Comparison of ENCODE assay signal across 24 cellular contexts in the genomic region with DNA sequence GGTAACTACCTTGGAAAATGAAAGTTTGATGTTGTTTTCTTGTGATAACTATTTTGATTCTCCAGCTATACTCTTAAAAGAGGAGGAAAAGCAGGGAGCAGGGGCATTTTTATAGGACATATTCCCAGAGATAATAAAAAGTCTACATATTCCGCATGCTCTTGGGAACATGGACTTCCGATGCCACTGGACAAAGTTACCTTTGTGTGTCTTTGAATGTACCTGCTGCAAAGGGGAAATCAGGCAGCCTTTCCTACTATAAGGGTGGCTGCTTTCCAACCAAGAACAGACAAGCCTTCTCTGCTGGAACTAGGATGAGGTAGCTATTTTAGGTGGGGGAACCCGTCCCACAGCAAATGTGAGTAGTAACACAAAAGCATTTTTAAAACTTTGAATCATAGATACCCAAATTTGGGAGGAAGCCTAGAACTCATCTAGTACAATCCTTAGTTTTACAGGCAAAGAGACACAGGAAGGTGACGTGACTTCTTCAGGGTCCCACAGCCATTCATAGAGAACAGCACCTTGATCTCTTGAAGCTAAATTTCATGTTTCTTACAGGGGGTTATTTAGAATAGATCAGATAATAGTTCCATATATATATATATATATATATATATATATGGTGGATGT.
DNase-seq lines count a peak whose midpoint lies in the region; ATAC-seq, FAIRE-seq and TF ChIP-seq lines count a peak whose summit lies in the region.
"Had no signal": no experiment of that assay in that cellular context is flagged by ENCODE, and none has a peak within 500 bp of the region (broad histone marks: within the 10 kb centered on the region; RNA-seq: fewer than 3 reads in every experiment).

No MANE protein-coding gene starts in this region.

- TF ChIP-seq RAD21 in K562 (CRISPR knock-in tag; conservative IDR thresholded peaks at IDR 0.05 in 1 of 2, IDR thresholded peaks at IDR 0.05 in 1 of 2): no peak

- no peaks in the 10 kb centered on the region for H3K36me3 ChIP-seq in mammary epithelial cell (ENCODE audit: insufficient read depth, low read length)
- no peaks in the 10 kb centered on the region for H3K36me3 ChIP-seq in breast epithelium
- no peaks in the 10 kb centered on the region for H3K36me3 ChIP-seq in OCI-LY3 (replicated peaks; ENCODE audit: low read depth, low read length)
- no peaks in the 10 kb centered on the region for H3K36me3 ChIP-seq in K562 (ENCODE audit: control insufficient read depth, insufficient read depth, low read length)
- H3K36me3 ChIP-seq: heart right ventricle, neural progenitor cell had no signal

- H3K27ac ChIP-seq in mammary epithelial cell (ENCODE audit: insufficient read depth, low read depth, low read length) (peak overlapping the region; percentile 89), breast epithelium (no peak overlapping the region), OCI-LY3 (ENCODE audit: low read length) (peak overlapping the region; percentile 49), K562 (ENCODE audit: extremely low read depth, low read depth, low read length) (no peak overlapping the region)
- H3K27ac ChIP-seq: heart right ventricle, neural progenitor cell, SK-N-MC had no signal

- no peaks in the 10 kb centered on the region for H3K27me3 Mint-ChIP-seq in chondrocyte (ENCODE audit: low read depth)
- H3K27me3 Mint-ChIP-seq: progenitor cell of endocrine pancreas had no signal

- H4K20me1 ChIP-seq in mammary epithelial cell (ENCODE audit: insufficient read depth, low read length): no peaks in the 10 kb centered on the region
- no peaks in the 10 kb centered on the region for H4K20me1 ChIP-seq in OCI-LY3 (ENCODE audit: insufficient read depth, low read length)
- H4K20me1 ChIP-seq in K562 (replicated peaks; ENCODE audit: control insufficient read depth, insufficient read depth, low read length): no peaks in the 10 kb centered on the region

- intact Hi-C loops in mammary epithelial cell (cut with micrococcal nuclease): loop anchor here (5.0 kb wide), 1 partner anchor 79 kb away; no protein-coding TSS in a partner anchor
- intact Hi-C loops in breast epithelium (cut with DNase I; ENCODE audit: low total_unique reads): no loop called here
- intact Hi-C loops in K562 (cut with micrococcal nuclease): no loop called here

- H3K79me2 ChIP-seq in mammary epithelial cell (ENCODE audit: insufficient read depth, low read length): no peaks in the 10 kb centered on the region
- no peaks in the 10 kb centered on the region for H3K79me2 ChIP-seq in OCI-LY3 (ENCODE audit: low read length)
- no peaks in the 10 kb centered on the region for H3K79me2 ChIP-seq in K562 (ENCODE audit: control insufficient read depth, insufficient read depth, low read length)

- H3K36me3 Mint-ChIP-seq in chondrocyte (ENCODE audit: low read depth): no peaks in the 10 kb centered on the region
- H3K36me3 Mint-ChIP-seq: neural progenitor cell, WTC11 had no signal

- no peak for DNase-seq in mammary epithelial cell
- DNase-seq in breast epithelium (ENCODE audit: low spot score in 2 of 2): no peak
- no peak for DNase-seq in K562 (ENCODE audit: extremely low read depth in 1 of 4, low spot score in 3 of 4)
- DNase-seq in GM13976 (ENCODE audit: low spot score): no peak
- no peak for DNase-seq in chondrocyte (ENCODE audit: low spot score)
- no peak for DNase-seq in AML-193 (lab: John Stamatoyannopoulos, UW)
- DNase-seq: activated effector memory CD4-positive, alpha-beta T cell treated with anti-CD3 and anti-CD28 coated beads, Interleukin-2, amount 50 U/mL, for 16 hours; anterior cingulate cortex; dermis blood vessel endothelial cell; GF-D8; heart right ventricle; KBM-7; left ventricle myocardium superior; NCI-H1694; NCI-H2171 treated with DMSO at 0.1 percent for 48 hours; NCI-H526; RPMI8226; T-helper 9 cell had no signal

- FAIRE-seq in K562 (lab: Jason Lieb, UNC): no peak
- FAIRE-seq: urothelium cell line had no signal

- TF ChIP-seq EP300 in K562 (IDR thresholded peaks at IDR 0.05; ENCODE audit: low read length): no peak

- in situ Hi-C loops in mammary epithelial cell (cut with MboI; ENCODE audit: low sequenced_read_pairs in 2 of 2): loop anchor here in 1 of 2 donors (5.0 kb wide), 1 partner anchor 359 kb away; no protein-coding TSS in a partner anchor
- in situ Hi-C loops in K562 (cut with MboI): no loop called here
- in situ Hi-C loops in GM13976 (cut with MboI; ENCODE audit: low sequenced_read_pairs, unreplicated experiment): no loop called here

- peak overlapping the region; percentile 73 for H3K4me2 ChIP-seq in mammary epithelial cell (ENCODE audit: insufficient read depth, low read depth, low read length)
- peak overlapping the region; percentile 60 for H3K4me2 ChIP-seq in OCI-LY3 (ENCODE audit: low read length)
- H3K4me2 ChIP-seq in K562 (ENCODE audit: insufficient read depth, low read length): no peak overlapping the region
- H3K4me2 ChIP-seq: neural progenitor cell had no signal

- CTCF ChIA-PET in mammary epithelial cell (lab: Charles Lee; ENCODE audit: low non-redundant PET): no interaction called here
- CTCF ChIA-PET in K562 (lab: Yijun Ruan, JAX; ENCODE audit: low intra/inter-chr PET ratio): no interaction called here

- H3K9me3 ChIP-seq in mammary epithelial cell (replicated peaks; ENCODE audit: insufficient read depth, low read length): no peaks in the 10 kb centered on the region
- no peaks in the 10 kb centered on the region for H3K9me3 ChIP-seq in breast epithelium
- no peaks in the 10 kb centered on the region for H3K9me3 ChIP-seq in OCI-LY3 (ENCODE audit: insufficient read depth, low read length)
- H3K9me3 ChIP-seq in K562 (replicated peaks; ENCODE audit: control insufficient read depth, insufficient read depth, low read depth, low read length): no peaks in the 10 kb centered on the region
- H3K9me3 ChIP-seq: heart right ventricle had no signal

- TF ChIP-seq POLR2A in breast epithelium (IDR thresholded peaks at IDR 0.05) (no peak), K562 (conservative IDR thresholded peaks at IDR 0.05) (no peak)

- dilution Hi-C loops in mammary epithelial cell (cut with HindIII; ENCODE audit: low sequenced_read_pairs): no loop called here

- H2AFZ ChIP-seq in mammary epithelial cell (ENCODE audit: low read depth, low read length): peak overlapping the region; percentile 28
- H2AFZ ChIP-seq in OCI-LY3 (ENCODE audit: low read depth, low read length): no peak overlapping the region
- no peak overlapping the region for H2AFZ ChIP-seq in K562 (ENCODE audit: low read depth, low read length)
- H2AFZ ChIP-seq: neural progenitor cell had no signal

- TF ChIP-seq CTCF in mammary epithelial cell (conservative IDR thresholded peaks at IDR 0.05 in 1 of 2, IDR thresholded peaks at IDR 0.05 in 1 of 2; ENCODE audit: extremely low read depth in 1 of 2, insufficient read depth in 1 of 2, low read depth in 1 of 2, low read length in 2 of 2) (no peak), breast epithelium (IDR thresholded peaks at IDR 0.05) (no peak), OCI-LY3 (IDR thresholded peaks at IDR 0.05; ENCODE audit: low read depth, low read length) (no peak), K562 (IDR thresholded peaks at IDR 0.05 in 2 of 3, conservative IDR thresholded peaks at IDR 0.05 in 1 of 3; ENCODE audit: insufficient read depth in 2 of 3, low read depth in 1 of 3, low read length in 3 of 3) (no peak), GM13976 (IDR thresholded peaks at IDR 0.05; ENCODE audit: borderline replicate concordance, control extremely low read depth, extremely low read depth, insufficient read depth, missing control alignments) (no peak), chondrocyte (IDR thresholded peaks at IDR 0.05) (no peak)

- peak overlapping the region in 2 of 3 experiments; percentile 5 to 31 for H3K4me3 ChIP-seq in mammary epithelial cell (replicated peaks in 1 of 3; ENCODE audit: insufficient read depth in 1 of 3, low read depth in 2 of 3, low read length in 3 of 3)
- H3K4me3 ChIP-seq in breast epithelium: no peak overlapping the region
- H3K4me3 ChIP-seq in OCI-LY3 (ENCODE audit: low read length): peak overlapping the region; percentile 18
- no peak overlapping the region for H3K4me3 ChIP-seq in K562
- H3K4me3 ChIP-seq: heart right ventricle, neural progenitor cell, SK-N-MC had no signal

- POLR2A ChIA-PET in K562 (lab: Yijun Ruan, JAX): no interaction called here

- no peaks in the 10 kb centered on the region for H3K9me3 Mint-ChIP-seq in chondrocyte (ENCODE audit: low read depth)
- H3K9me3 Mint-ChIP-seq: neural progenitor cell, WTC11 had no signal

- H3K27me3 ChIP-seq in mammary epithelial cell (ENCODE audit: insufficient read depth, low read length) (no peaks in the 10 kb centered on the region), breast epithelium (no peaks in the 10 kb centered on the region), OCI-LY3 (ENCODE audit: low read depth, low read length) (peaks cover 19% of the 10 kb centered on the region), K562 (ENCODE audit: control insufficient read depth in 2 of 2, insufficient read depth in 2 of 2, low read length in 2 of 2) (no peaks in the 10 kb centered on the region)
- H3K27me3 ChIP-seq: heart right ventricle, neural progenitor cell had no signal

- WGBS in mammary epithelial cell (ENCODE audit: low coverage, missing lambda C conversion rate): 24% methylated on average over 4 of the region's 4 CpGs
- 19% methylated on average over 4 of the region's 4 CpGs for WGBS in K562 (ENCODE audit: insufficient coverage, low coverage, missing lambda C conversion rate)

- H3K4me1 ChIP-seq in mammary epithelial cell (ENCODE audit: insufficient read depth, low read length): peaks cover 20% of the 10 kb centered on the region
- no peaks in the 10 kb centered on the region for H3K4me1 ChIP-seq in breast epithelium
- peaks cover 52% of the 10 kb centered on the region for H3K4me1 ChIP-seq in OCI-LY3 (ENCODE audit: low read length)
- no peaks in the 10 kb centered on the region for H3K4me1 ChIP-seq in K562 (replicated peaks in 1 of 2; ENCODE audit: control insufficient read depth in 2 of 2, insufficient read depth in 2 of 2, low read length in 2 of 2)
- H3K4me1 ChIP-seq: neural progenitor cell had no signal

- H3K9me1 ChIP-seq in K562 (ENCODE audit: control insufficient read depth, insufficient read depth, low read length): no peaks in the 10 kb centered on the region

- no peaks in the 10 kb centered on the region for H3K4me1 Mint-ChIP-seq in chondrocyte (ENCODE audit: low read depth)
- H3K4me1 Mint-ChIP-seq: neural progenitor cell had no signal

- BruUV-seq in mammary epithelial cell (replicated peaks; lab: Mats Ljungman, UMichigan): no TSS peak
- no TSS peak for BruUV-seq in K562 (replicated peaks; lab: Mats Ljungman, UMichigan)

- peak overlapping the region; percentile 9 for H3K9ac ChIP-seq in mammary epithelial cell (ENCODE audit: insufficient read depth, low read length)
- H3K9ac ChIP-seq in OCI-LY3 (ENCODE audit: low read length): no peak overlapping the region
- no peak overlapping the region for H3K9ac ChIP-seq in K562 (ENCODE audit: insufficient read depth in 1 of 2, low read depth in 2 of 2, low read length in 2 of 2)
- H3K9ac ChIP-seq: neural progenitor cell had no signal

- H3K4me3 Mint-ChIP-seq in chondrocyte (ENCODE audit: unreplicated experiment): no peak overlapping the region
- H3K4me3 Mint-ChIP-seq: neural progenitor cell, WTC11 had no signal

- ATAC-seq in K562: no peak
- ATAC-seq: heart right ventricle, left ventricle myocardium superior, WTC11 had no signal

- no peak overlapping the region for H3K27ac Mint-ChIP-seq in chondrocyte (ENCODE audit: unreplicated experiment)
- H3K27ac Mint-ChIP-seq: neural progenitor cell, progenitor cell of endocrine pancreas, WTC11 had no signal

Comparison
In these comparisons a context has a peak if more than half of its experiments do, and no peak if none do; other contexts are left out.
1. H3K27ac ChIP-seq: peak in mammary epithelial cell (single experiment) and OCI-LY3 (single experiment); none in breast epithelium (0 of 2) and K562 (single experiment).
2. H3K4me3 ChIP-seq: peak in mammary epithelial cell (2 of 3) and OCI-LY3 (single experiment); none in breast epithelium (0 of 3) and K562 (single experiment).